ENCODE assay signal across 1 cellular context in the genomic region with DNA sequence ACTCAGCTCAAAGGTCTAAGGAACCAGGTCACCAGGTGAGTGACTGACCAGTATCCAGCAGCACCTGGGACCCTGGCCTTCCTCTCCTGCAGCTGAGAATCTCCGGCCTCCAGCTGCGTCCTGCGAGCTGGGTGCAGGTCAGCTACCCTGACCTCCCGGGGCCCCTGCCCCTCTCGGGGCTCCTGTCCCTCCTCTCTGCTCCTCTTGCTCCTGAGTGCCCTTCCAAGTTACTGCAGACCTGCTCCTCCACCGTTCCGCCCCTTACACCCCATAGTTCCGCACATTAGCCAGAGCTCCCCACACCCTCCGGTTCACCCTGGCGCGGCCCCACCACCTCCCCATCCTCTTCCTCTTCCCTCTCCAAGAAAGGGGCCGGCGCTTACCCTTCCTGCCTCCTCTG.
A peak's percentile ranks its signal among the peaks of the same experiment; 100 is the strongest.
TF ChIP-seq lines count a peak whose summit lies in the region.

No MANE protein-coding gene starts in this region.

TF ChIP-seq in HepG2, 621 proteins besides CTCF, POLR2A, EP300 and RAD21:
- TF ChIP-seq NR2F6 (IDR thresholded peaks at IDR 0.05), result peak; percentile 44; the same call in 1 of the 2 replicates
- no peak for TF ChIP-seq NR2F6 (CRISPR knock-in tag; IDR thresholded peaks at IDR 0.05)
- TF ChIP-seq RORA (CRISPR knock-in tag; IDR thresholded peaks at IDR 0.05), result no peak
- TF ChIP-seq, protein P1, sequence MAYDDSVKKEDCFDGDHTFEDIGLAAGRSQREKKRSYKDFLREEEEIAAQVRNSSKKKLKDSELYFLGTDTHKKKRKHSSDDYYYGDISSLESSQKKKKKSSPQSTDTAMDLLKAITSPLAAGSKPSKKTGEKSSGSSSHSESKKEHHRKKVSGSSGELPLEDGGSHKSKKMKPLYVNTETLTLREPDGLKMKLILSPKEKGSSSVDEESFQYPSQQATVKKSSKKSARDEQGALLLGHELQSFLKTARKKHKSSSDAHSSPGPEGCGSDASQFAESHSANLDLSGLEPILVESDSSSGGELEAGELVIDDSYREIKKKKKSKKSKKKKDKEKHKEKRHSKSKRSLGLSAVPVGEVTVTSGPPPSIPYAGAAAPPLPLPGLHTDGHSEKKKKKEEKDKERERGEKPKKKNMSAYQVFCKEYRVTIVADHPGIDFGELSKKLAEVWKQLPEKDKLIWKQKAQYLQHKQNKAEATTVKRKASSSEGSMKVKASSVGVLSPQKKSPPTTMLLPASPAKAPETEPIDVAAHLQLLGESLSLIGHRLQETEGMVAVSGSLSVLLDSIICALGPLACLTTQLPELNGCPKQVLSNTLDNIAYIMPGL (CRISPR knock-in tag; IDR thresholded peaks at IDR 0.05; ENCODE audit: borderline replicate concordance in 1 of 2, low read depth in 1 of 2), result no peak
- TF ChIP-seq ZNF782 (CRISPR knock-in tag; IDR thresholded peaks at IDR 0.05; ENCODE audit: borderline replicate concordance), result no peak
- TF ChIP-seq ZNF180 (CRISPR knock-in tag; IDR thresholded peaks at IDR 0.05; ENCODE audit: borderline replicate concordance, low read depth), result no peak
